Comparison of ENCODE assay signal across 8 cellular contexts in the genomic region with DNA sequence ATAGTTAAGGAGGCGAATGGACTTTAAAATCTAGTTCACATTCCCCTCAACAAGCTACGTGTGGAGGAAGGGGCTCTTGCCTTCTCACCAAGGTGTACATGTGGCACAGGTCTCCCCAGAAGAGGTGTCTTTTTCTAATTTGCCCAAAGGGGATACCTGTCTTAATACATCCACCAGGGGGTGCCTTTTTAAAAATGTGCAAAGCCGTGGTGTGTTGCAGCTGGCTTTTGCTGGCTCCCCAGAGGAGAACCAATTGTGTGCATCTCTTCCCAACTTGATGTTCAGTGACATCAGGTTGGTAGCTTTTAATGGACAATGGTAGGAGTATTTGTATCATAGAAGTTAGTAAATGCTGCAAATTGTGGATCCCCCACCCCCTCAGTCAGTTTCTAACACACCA. TPM values are rescaled to one million over a fixed set of nuclear protein-coding genes. Genes with fewer than 3 reads are reported as not detected.
DNase-seq lines count a peak whose midpoint lies in the region; ATAC-seq and TF ChIP-seq lines count a peak whose summit lies in the region.

No MANE protein-coding gene starts in this region.

- no peaks in the 10 kb centered on the region for H3K27me3 Mint-ChIP-seq in osteocyte (ENCODE audit: unreplicated experiment)

- H2BK120ac ChIP-seq in neuronal stem cell (ENCODE audit: low read depth, low read length), result no peak overlapping the region

- H3K4me3 Mint-ChIP-seq in osteocyte (ENCODE audit: unreplicated experiment), result no peak overlapping the region

- H3K4me1 Mint-ChIP-seq in osteocyte (ENCODE audit: unreplicated experiment), result peaks cover 3% of the 10 kb centered on the region

- WGBS in neuronal stem cell (ENCODE audit: extremely low coverage in 2 of 2, insufficient read length in 2 of 2, insufficient replicate concordance in 1 of 2), 2 donors, result no CpG with 5 or more reads among the region's 3 CpGs

- peak; percentile 48 for ATAC-seq in HG02759 (IDR thresholded peaks at IDR 0.05; ENCODE audit: unreplicated experiment)

- H3K27ac Mint-ChIP-seq in osteocyte (ENCODE audit: unreplicated experiment), result no peak overlapping the region

- peaks cover 8 to 40% of the 10 kb centered on the region in 2 donors for H3K36me3 ChIP-seq in neuronal stem cell (replicated peaks in 1 of 2; ENCODE audit: control insufficient read depth in 2 of 2, insufficient read depth in 2 of 2, low read length in 2 of 2)

- no peak overlapping the region for H3K27ac ChIP-seq in neuronal stem cell (replicated peaks; ENCODE audit: low read length)

- H4K91ac ChIP-seq in neuronal stem cell (ENCODE audit: low read depth, low read length, poor library complexity), result no peak overlapping the region

- H3K4me2 ChIP-seq in neuronal stem cell (ENCODE audit: insufficient read depth, low read length, poor library complexity, severe bottlenecking), result no peak overlapping the region

- H4K8ac ChIP-seq in neuronal stem cell (ENCODE audit: low read depth, low read length), result no peak overlapping the region

- H3K18ac ChIP-seq in neuronal stem cell (ENCODE audit: low read length), result no peak overlapping the region

- no peak overlapping the region for H2AK5ac ChIP-seq in neuronal stem cell (ENCODE audit: low read depth, low read length)

- no peak overlapping the region for H2AFZ ChIP-seq in neuronal stem cell (ENCODE audit: low read length)

- peak; percentile 46 for TF ChIP-seq CTCF in osteocyte (IDR thresholded peaks at IDR 0.05)

- no peak overlapping the region for H3K9ac ChIP-seq in neuronal stem cell (ENCODE audit: low read depth, low read length, poor library complexity)

- H3K36me3 Mint-ChIP-seq in osteocyte (ENCODE audit: unreplicated experiment), result peaks cover 32% of the 10 kb centered on the region

- H3K9me3 Mint-ChIP-seq in osteocyte (ENCODE audit: unreplicated experiment), result peaks cover 32% of the 10 kb centered on the region

- no peak overlapping the region for H3K14ac ChIP-seq in neuronal stem cell (ENCODE audit: low read length)

- H2BK15ac ChIP-seq in neuronal stem cell (ENCODE audit: low read length), result no peak overlapping the region

- no peaks in the 10 kb centered on the region for H3K27me3 ChIP-seq in neuronal stem cell (ENCODE audit: control insufficient read depth in 3 of 3, insufficient read depth in 3 of 3, low read depth in 1 of 3, low read length in 3 of 3)

- H3K4me1 ChIP-seq in neuronal stem cell (ENCODE audit: control insufficient read depth in 2 of 2, insufficient read depth in 1 of 2, low read depth in 1 of 2, low read length in 2 of 2), result no peaks in the 10 kb centered on the region

- H3K4ac ChIP-seq in neuronal stem cell (ENCODE audit: low read length), result no peak overlapping the region

- peaks cover 20 to 45% of the 10 kb centered on the region in 2 donors for H3K9me3 ChIP-seq in neuronal stem cell (replicated peaks in 1 of 2; ENCODE audit: control insufficient read depth in 2 of 2, insufficient read depth in 1 of 2, low read depth in 1 of 2, low read length in 2 of 2)

- no peak overlapping the region for H2BK12ac ChIP-seq in neuronal stem cell (ENCODE audit: low read length)

- H3K79me1 ChIP-seq in neuronal stem cell (ENCODE audit: low read depth, low read length), result no peaks in the 10 kb centered on the region

- H2BK5ac ChIP-seq in neuronal stem cell (ENCODE audit: low read length), result no peak overlapping the region

- H3K4me3 ChIP-seq in neuronal stem cell (ENCODE audit: low read length in 2 of 2), result no peak overlapping the region

- no peak overlapping the region for H3K23ac ChIP-seq in neuronal stem cell (ENCODE audit: low read depth, low read length, poor library complexity)

- DNase-seq in activated CD8-positive, alpha-beta memory T cell treated with anti-CD3 and anti-CD28 coated beads for 1 hour (ENCODE audit: extremely low read depth in 1 of 2, low read depth in 1 of 2), result peak; percentile 5 to 9
- no peak for DNase-seq in activated CD8-positive, alpha-beta memory T cell treated with anti-CD3 and anti-CD28 coated beads, Interleukin-2, amount 50 U/mL, for 48 hours
- DNase-seq in T follicular helper cell (ENCODE audit: low read depth) (peak; percentile 14), dermis blood vessel endothelial cell (peak; percentile 45), osteocyte (ENCODE audit: extremely low spot score, unreplicated experiment) (no peak), pons (ENCODE audit: low spot score) (no peak), neuronal stem cell (ENCODE audit: low spot score) (no peak)

RNA-seq across cellular contexts. Expression of gene CREBL2, which starts 33.8 kb away (rescaled TPM):
- 37.9 and 42.4 TPM in 2 replicates for total RNA-seq in dermis blood vessel endothelial cell
- 15.1 and 16.3 TPM in 2 replicates for total RNA-seq in osteocyte
- 19.1 TPM for polyA plus RNA-seq in neuronal stem cell (2013, experiment 1 of 2)
- 18.8 TPM for polyA plus RNA-seq in neuronal stem cell (2013, experiment 2 of 2)

RNA-seq across cellular contexts. Expression of gene GPR19, which starts 50.5 kb away (rescaled TPM):
- total RNA-seq in dermis blood vessel endothelial cell (0.17 and 0.84 TPM in 2 replicates), osteocyte (0.84 TPM in 1 of 2 replicates, not detected in the other)
- polyA plus RNA-seq in neuronal stem cell (2013, experiment 1 of 2), result 32.4 TPM
- polyA plus RNA-seq in neuronal stem cell (2013, experiment 2 of 2), result 33.4 TPM

Comparison
In these comparisons a context has a peak if more than half of its experiments do, and no peak if none do; other contexts are left out.
1. DNase-seq: peak in activated CD8-positive, alpha-beta memory T cell treated with anti-CD3 and anti-CD28 coated beads for 1 hour (2 of 2), T follicular helper cell (single experiment) and dermis blood vessel endothelial cell (single experiment); none in activated CD8-positive, alpha-beta memory T cell treated with anti-CD3 and anti-CD28 coated beads, Interleukin-2, amount 50 U/mL, for 48 hours (single experiment), osteocyte (single experiment), pons (single experiment) and neuronal stem cell (single experiment).